2 cellular contexts compared by ENCODE assay signal in genomic region chr2:161136194-161136593, GRCh38.
TF ChIP-seq lines count a peak whose summit lies in the region.

No MANE protein-coding gene starts in this region.

TF ChIP-seq in liver, 16 proteins besides CTCF, POLR2A, EP300 and RAD21:
- TF ChIP-seq ATF3 (IDR thresholded peaks at IDR 0.05) (no peak), SP1 (IDR thresholded peaks at IDR 0.05) (no peak), YY1 (IDR thresholded peaks at IDR 0.05) (no peak), MAX (IDR thresholded peaks at IDR 0.05) (no peak), ZBTB33 (IDR thresholded peaks at IDR 0.05) (no peak), FOXA1 (IDR thresholded peaks at IDR 0.05) (no peak), HNF4G (IDR thresholded peaks at IDR 0.05) (no peak), REST (IDR thresholded peaks at IDR 0.05) (no peak), GABPA (IDR thresholded peaks at IDR 0.05 in 1 of 2, conservative IDR thresholded peaks at IDR 0.05 in 1 of 2) (no peak)

TF ChIP-seq in HepG2, 621 proteins besides CTCF, POLR2A, EP300 and RAD21:
- TF ChIP-seq ZNF652 (CRISPR knock-in tag; IDR thresholded peaks at IDR 0.05; ENCODE audit: borderline replicate concordance, low read depth) (no peak), ZNF574 (CRISPR knock-in tag; IDR thresholded peaks at IDR 0.05) (no peak), ZFYVE20 (CRISPR knock-in tag; IDR thresholded peaks at IDR 0.05; ENCODE audit: borderline replicate concordance, low read depth) (no peak), ZBTB49 (CRISPR knock-in tag; IDR thresholded peaks at IDR 0.05; ENCODE audit: borderline replicate concordance) (no peak)
